Comparison of ENCODE assay signal across 19 cellular contexts in genomic region chr1:41009466-41009865, GRCh38.
"Had no signal": no experiment of that assay in that cellular context is flagged by ENCODE, and none has a peak within 500 bp of the region (broad histone marks: within the 10 kb centered on the region; RNA-seq: fewer than 3 reads in every experiment).

No MANE protein-coding gene starts in this region.

- H3K4me1 ChIP-seq: colonic mucosa, neural progenitor cell had no signal

- H3K36me3 ChIP-seq: neural progenitor cell, ovary had no signal

- H3K27ac Mint-ChIP-seq: activated naive CD4-positive, alpha-beta T cell treated with anti-CD3 and anti-CD28 coated beads, Interleukin-2, amount 10 ng/mL, durations not matched to agents 7 days and 5 days; neural progenitor cell; stimulated activated naive CD8-positive, alpha-beta T cell treated with anti-CD3 and anti-CD28 coated beads, Interleukin-15, amount 100 ng/mL, for 72 hours; T-cell had no signal

- H3K4me3 ChIP-seq: colonic mucosa, esophagus muscularis mucosa, lower lobe of right lung, neural progenitor cell, ovary, upper lobe of right lung had no signal

- H3K4me3 Mint-ChIP-seq: activated naive CD4-positive, alpha-beta T cell treated with anti-CD3 and anti-CD28 coated beads, Interleukin-2, amount 10 ng/mL, durations not matched to agents 7 days and 5 days; neural progenitor cell; stimulated activated naive CD8-positive, alpha-beta T cell treated with anti-CD3 and anti-CD28 coated beads, Interleukin-15, amount 100 ng/mL, for 72 hours; T-cell had no signal

- ATAC-seq: left cardiac atrium; lower lobe of right lung; stimulated activated naive CD8-positive, alpha-beta T cell treated with anti-CD3 and anti-CD28 coated beads, Interleukin-15, amount 100 ng/mL, for 72 hours; T-cell; upper lobe of right lung had no signal

- H3K27ac ChIP-seq: colonic mucosa, esophagus muscularis mucosa, lower lobe of right lung, neural progenitor cell, ovary, upper lobe of right lung had no signal

- DNase-seq: activated CD4-positive, alpha-beta T cell treated with anti-CD3 and anti-CD28 coated beads for 48 hours; activated CD8-positive, alpha-beta memory T cell treated with anti-CD3 and anti-CD28 coated beads for 24 hours; activated naive CD4-positive, alpha-beta T cell treated with anti-CD3 and anti-CD28 coated beads, Interleukin-2, amount 10 ng/mL, durations not matched to agents 7 days and 5 days; central memory CD4-positive, alpha-beta T cell; colonic mucosa; hippocampal formation; left cardiac atrium; lower lobe of right lung; midbrain; ovary; SK-N-SH; stimulated activated CD4-positive, alpha-beta T cell treated with anti-CD3 and anti-CD28 coated beads, Interleukin-1b, Interleukin-23, amount 100 ng/mL, for 48 hours; stimulated activated naive CD8-positive, alpha-beta T cell treated with anti-CD3 and anti-CD28 coated beads, Interleukin-15, amount 100 ng/mL, for 72 hours; T-cell; T1000; upper lobe of right lung had no signal

- H3K27me3 Mint-ChIP-seq: activated naive CD4-positive, alpha-beta T cell treated with anti-CD3 and anti-CD28 coated beads, Interleukin-2, amount 10 ng/mL, durations not matched to agents 7 days and 5 days; stimulated activated naive CD8-positive, alpha-beta T cell treated with anti-CD3 and anti-CD28 coated beads, Interleukin-15, amount 100 ng/mL, for 72 hours; T-cell had no signal

- H3K4me1 Mint-ChIP-seq: neural progenitor cell had no signal

- H3K9me3 ChIP-seq: colonic mucosa, esophagus muscularis mucosa, lower lobe of right lung, ovary, SK-N-SH, upper lobe of right lung had no signal

- FAIRE-seq: endometrium had no signal

- H3K9me3 Mint-ChIP-seq: activated naive CD4-positive, alpha-beta T cell treated with anti-CD3 and anti-CD28 coated beads, Interleukin-2, amount 10 ng/mL, durations not matched to agents 7 days and 5 days; neural progenitor cell; stimulated activated naive CD8-positive, alpha-beta T cell treated with anti-CD3 and anti-CD28 coated beads, Interleukin-15, amount 100 ng/mL, for 72 hours; T-cell had no signal

- H3K27me3 ChIP-seq: colonic mucosa, esophagus muscularis mucosa, neural progenitor cell, ovary, upper lobe of right lung had no signal
